ENCODE assay signal across 8 cellular contexts in the genomic region with DNA sequence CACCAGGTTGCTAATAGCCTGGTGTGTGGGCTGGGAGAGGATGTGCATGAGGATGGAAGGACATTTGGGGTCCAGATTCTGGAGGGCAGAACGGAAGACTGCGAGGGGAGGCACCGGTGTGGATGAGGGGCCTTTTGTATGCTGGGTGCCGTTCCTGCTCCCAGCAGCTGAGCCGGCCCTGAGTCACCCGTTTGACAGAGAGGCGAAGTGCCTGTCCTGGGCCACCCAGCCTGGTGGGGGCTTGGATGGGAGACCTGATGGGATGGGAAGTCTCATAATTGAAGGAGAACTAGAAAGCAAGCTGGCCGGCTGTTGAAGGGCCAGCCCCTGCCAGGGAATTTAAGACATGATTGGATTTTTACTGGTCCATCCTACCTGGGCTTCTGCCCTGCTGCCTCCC. TPM values are rescaled to one million over a fixed set of nuclear protein-coding genes. Genes with fewer than 3 reads are reported as not detected.
"Had no signal": no experiment of that assay in that cellular context is flagged by ENCODE, and none has a peak within 500 bp of the region (broad histone marks: within the 10 kb centered on the region; RNA-seq: fewer than 3 reads in every experiment).

No MANE protein-coding gene starts in this region.

- DNase-seq: GM23248, GOT3, H9, HCEC 1CT, KBM-7 had no signal

- H3K27ac ChIP-seq: GM23248 had no signal

- H3K9ac ChIP-seq: GM23248 had no signal

- H3K36me3 Mint-ChIP-seq: IgD-negative memory B cell had no signal

- H2AFZ ChIP-seq: GM23248 had no signal

- H3K4me3 ChIP-seq: GM23248 had no signal

- H3K4me3 Mint-ChIP-seq: H9, IgD-negative memory B cell had no signal

- H3K9me3 Mint-ChIP-seq: IgD-negative memory B cell had no signal

- H3K27ac Mint-ChIP-seq: H9, IgD-negative memory B cell had no signal

- FAIRE-seq: H54, HTR-8/SVneo had no signal

RNA-seq across cellular contexts. Expression of a gene that starts 10.8 kb away (rescaled TPM):
- total RNA-seq: GM23248 had no signal
- polyA plus RNA-seq: GM23248 had no signal
